ENCODE assay signal across 8 cellular contexts in the genomic region with DNA sequence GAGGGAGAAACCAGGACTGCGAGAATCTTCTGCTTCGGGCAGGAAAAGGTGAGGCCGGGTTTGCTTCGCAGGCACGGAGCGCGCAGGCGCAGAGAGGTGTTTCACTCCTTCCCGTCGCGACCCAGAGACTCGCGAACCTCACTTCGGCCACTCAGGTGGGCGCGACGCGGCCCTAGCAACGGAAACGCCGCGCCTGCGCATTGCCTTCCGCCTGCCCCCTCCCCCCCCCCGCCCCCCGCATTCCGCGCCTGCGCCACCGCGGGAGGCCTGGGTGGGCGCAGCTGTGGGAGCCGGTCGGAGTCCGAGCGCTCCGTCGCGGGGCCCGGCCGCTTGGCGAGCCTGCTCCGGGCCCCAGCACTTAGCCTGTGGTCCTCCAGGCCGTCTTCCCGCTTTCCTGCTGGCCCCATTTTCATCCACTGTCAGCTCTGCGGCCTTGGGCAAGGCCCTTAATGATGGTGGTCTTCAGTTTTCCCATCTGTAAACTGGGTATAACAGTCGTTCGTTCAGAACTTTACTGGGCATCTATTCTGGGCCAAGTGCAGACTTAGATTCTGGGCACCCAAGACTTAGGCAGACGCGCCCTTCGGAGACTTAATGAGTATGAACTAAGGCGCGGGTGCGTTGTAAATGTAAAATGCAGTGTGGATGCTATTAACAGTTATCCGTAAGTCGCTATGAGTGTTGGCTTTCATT.
DNase-seq lines count a peak whose midpoint lies in the region; ATAC-seq and TF ChIP-seq lines count a peak whose summit lies in the region.

No MANE protein-coding gene starts in this region.

- ATAC-seq in naive thymus-derived CD4-positive, alpha-beta T cell, result peak; percentile 62
- peak; percentile 55 for ATAC-seq in stimulated activated memory B cell treated with anti-CD40 and anti-IgM and Interleukin-4, amounts not matched to agents 10 μg/mL and 1 μg/mL and 100 μg/mL, for 72 hours

- TF ChIP-seq CTCF in GM20000 (IDR thresholded peaks at IDR 0.05; ENCODE audit: extremely low read depth, missing control alignments), result no peak

- H3K4me1 ChIP-seq in esophagus (ENCODE audit: control insufficient read depth in 2 of 2, insufficient read depth in 2 of 2, low read length in 1 of 2), result no peaks in the 10 kb centered on the region
- H3K4me1 ChIP-seq in naive thymus-derived CD4-positive, alpha-beta T cell (ENCODE audit: control insufficient read depth in 2 of 2, insufficient read depth in 2 of 2, low read length in 2 of 2), result no peaks in the 10 kb centered on the region

- peaks cover 0 to 14% (median 5%) of the 10 kb centered on the region in 7 donors for H3K4me1 Mint-ChIP-seq in naive thymus-derived CD4-positive, alpha-beta T cell
- H3K4me1 Mint-ChIP-seq in stimulated activated memory B cell treated with anti-CD40 and anti-IgM and Interleukin-4, amounts not matched to agents 10 μg/mL and 1 μg/mL and 100 μg/mL, for 72 hours, result no peaks in the 10 kb centered on the region

- H3K36me3 ChIP-seq in esophagus (ENCODE audit: control insufficient read depth in 2 of 2, insufficient read depth in 2 of 2, low read length in 1 of 2), result no peaks in the 10 kb centered on the region
- H3K36me3 ChIP-seq in naive thymus-derived CD4-positive, alpha-beta T cell (ENCODE audit: control insufficient read depth in 2 of 3, insufficient read depth in 3 of 3, low read length in 3 of 3), result no peaks in the 10 kb centered on the region

- H3K9me3 ChIP-seq in esophagus (ENCODE audit: control insufficient read depth in 2 of 2, insufficient read depth in 1 of 2, low read depth in 1 of 2, low read length in 1 of 2), result no peaks in the 10 kb centered on the region
- no peaks in the 10 kb centered on the region for H3K9me3 ChIP-seq in naive thymus-derived CD4-positive, alpha-beta T cell (ENCODE audit: control insufficient read depth in 2 of 3, low read length in 3 of 3)

- DNase-seq in GM20000 (ENCODE audit: low spot score), result peak; percentile 74
- peak; percentile 57 for DNase-seq in activated CD8-positive, alpha-beta memory T cell treated with anti-CD3 and anti-CD28 coated beads, Interleukin-2, amount 50 U/mL, for 4 hours
- DNase-seq in naive thymus-derived CD4-positive, alpha-beta T cell, result peak; percentile 31 to 70 (median 49)
- DNase-seq in NCI-H1092 treated with DMSO at 0.1 percent for 48 hours (lab: John Stamatoyannopoulos, UW), result no peak
- no peak for DNase-seq in NCI-H2171 treated with DMSO at 0.1 percent for 48 hours (lab: John Stamatoyannopoulos, UW)
- no peak for DNase-seq in occipital lobe (lab: John Stamatoyannopoulos, UW)

- H3K4me3 Mint-ChIP-seq in naive thymus-derived CD4-positive, alpha-beta T cell, result peak overlapping the region; percentile 61 to 86 (median 75)
- H3K4me3 Mint-ChIP-seq in stimulated activated memory B cell treated with anti-CD40 and anti-IgM and Interleukin-4, amounts not matched to agents 10 μg/mL and 1 μg/mL and 100 μg/mL, for 72 hours, result peak overlapping the region; percentile 59

- peaks cover 0 to 4% of the 10 kb centered on the region in 2 donors for H3K27me3 ChIP-seq in esophagus (ENCODE audit: control insufficient read depth in 1 of 2, insufficient read depth in 2 of 2, low read length in 2 of 2)
- H3K27me3 ChIP-seq in naive thymus-derived CD4-positive, alpha-beta T cell (ENCODE audit: control insufficient read depth in 2 of 2, insufficient read depth in 2 of 2, low read length in 2 of 2), result no peaks in the 10 kb centered on the region

- 20 to 23% methylated on average over 47 to 56 of the region's 56 CpGs for WGBS in esophagus, 2 donors

- H3K27ac Mint-ChIP-seq in naive thymus-derived CD4-positive, alpha-beta T cell, result peak overlapping the region in 2 of 9 donors; percentile 23 to 43
- H3K27ac Mint-ChIP-seq in stimulated activated memory B cell treated with anti-CD40 and anti-IgM and Interleukin-4, amounts not matched to agents 10 μg/mL and 1 μg/mL and 100 μg/mL, for 72 hours, result no peak overlapping the region

- no peaks in the 10 kb centered on the region for H3K36me3 Mint-ChIP-seq in naive thymus-derived CD4-positive, alpha-beta T cell
- H3K36me3 Mint-ChIP-seq in stimulated activated memory B cell treated with anti-CD40 and anti-IgM and Interleukin-4, amounts not matched to agents 10 μg/mL and 1 μg/mL and 100 μg/mL, for 72 hours, result peaks cover 4% of the 10 kb centered on the region

- POLR2A ChIA-PET in naive thymus-derived CD4-positive, alpha-beta T cell (lab: Charles Lee), result interaction anchor here (1.6 to 1.8 kb wide), 2 partner anchors 29 to 62 kb away, joined by 5 read pairs; a partner anchor contains a TSS

- peak overlapping the region; percentile 26 to 35 for H3K4me3 ChIP-seq in esophagus (ENCODE audit: low read depth in 1 of 2, low read length in 2 of 2)
- peak overlapping the region; percentile 43 for H3K4me3 ChIP-seq in naive thymus-derived CD4-positive, alpha-beta T cell (ENCODE audit: low read length)

- peaks cover 0 to 3% (median 0%) of the 10 kb centered on the region in 11 donors for H3K9me3 Mint-ChIP-seq in naive thymus-derived CD4-positive, alpha-beta T cell
- H3K9me3 Mint-ChIP-seq in stimulated activated memory B cell treated with anti-CD40 and anti-IgM and Interleukin-4, amounts not matched to agents 10 μg/mL and 1 μg/mL and 100 μg/mL, for 72 hours, result peaks cover 5% of the 10 kb centered on the region

- intact Hi-C loops in naive thymus-derived CD4-positive, alpha-beta T cell (cut with micrococcal nuclease), result no loop called here

- H3K27me3 Mint-ChIP-seq in naive thymus-derived CD4-positive, alpha-beta T cell, result peaks cover 7 to 60% (median 32%) of the 10 kb centered on the region in 5 donors
- peaks cover 41% of the 10 kb centered on the region for H3K27me3 Mint-ChIP-seq in stimulated activated memory B cell treated with anti-CD40 and anti-IgM and Interleukin-4, amounts not matched to agents 10 μg/mL and 1 μg/mL and 100 μg/mL, for 72 hours

- CTCF ChIA-PET in naive thymus-derived CD4-positive, alpha-beta T cell (lab: Charles Lee), result interaction anchor here (1.7 kb wide), 1 partner anchor 62 kb away, joined by 7 read pairs; a partner anchor contains a TSS

- H3K27ac ChIP-seq in esophagus (ENCODE audit: low read depth in 2 of 2, low read length in 1 of 2), result no peak overlapping the region
- no peak overlapping the region for H3K27ac ChIP-seq in naive thymus-derived CD4-positive, alpha-beta T cell (ENCODE audit: low read depth, low read length)

Comparison
In these comparisons a context has a peak if more than half of its experiments do, and no peak if none do; other contexts are left out.
1. DNase-seq: peak in GM20000 (single experiment), activated CD8-positive, alpha-beta memory T cell treated with anti-CD3 and anti-CD28 coated beads, Interleukin-2, amount 50 U/mL, for 4 hours (single experiment) and naive thymus-derived CD4-positive, alpha-beta T cell (9 of 9); none in NCI-H1092 treated with DMSO at 0.1 percent for 48 hours (single experiment), NCI-H2171 treated with DMSO at 0.1 percent for 48 hours (single experiment) and occipital lobe (single experiment).